ENCODE assay signal across 10 cellular contexts in the genomic region with DNA sequence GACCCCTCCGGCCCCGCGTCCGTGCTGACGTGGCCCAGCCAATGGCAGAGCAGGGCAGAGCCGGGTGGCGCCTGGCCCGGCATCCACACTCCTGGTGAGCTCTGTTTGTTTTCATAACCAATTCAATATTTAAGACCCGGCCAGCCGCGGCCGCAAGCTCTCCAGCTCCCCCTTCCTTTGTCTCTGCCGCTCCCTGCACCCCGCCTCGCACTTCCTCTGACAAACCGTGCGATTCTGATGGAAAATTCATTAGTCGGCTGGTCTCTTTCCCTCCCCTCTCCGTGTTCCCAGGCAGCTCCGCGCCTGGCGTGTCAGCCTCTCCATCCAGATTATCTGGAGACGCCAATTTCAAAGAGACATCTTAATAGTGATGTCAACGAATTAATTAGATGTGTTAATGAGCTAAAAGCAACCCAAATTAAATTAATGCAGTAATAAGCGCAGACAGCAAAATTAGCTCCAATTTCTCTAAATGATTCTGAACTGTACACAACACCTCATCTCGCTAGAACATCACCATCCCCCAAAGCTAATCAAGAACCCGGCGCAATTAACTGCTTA. TPM values are rescaled to one million over a fixed set of nuclear protein-coding genes. Genes with fewer than 3 reads are reported as not detected.
DNase-seq lines count a peak whose midpoint lies in the region; ATAC-seq and TF ChIP-seq lines count a peak whose summit lies in the region.
"Had no signal": no experiment of that assay in that cellular context is flagged by ENCODE, and none has a peak within 500 bp of the region (broad histone marks: within the 10 kb centered on the region; RNA-seq: fewer than 3 reads in every experiment).

No MANE protein-coding gene starts in this region.

- H3K36me3 Mint-ChIP-seq in nephron (ENCODE audit: low read depth) = no peaks in the 10 kb centered on the region

- TF ChIP-seq CTCF in nephron (IDR thresholded peaks at IDR 0.05; ENCODE audit: unreplicated experiment in 3 of 3) = peak in 1 of 3 experiments; percentile 19
- no peak for TF ChIP-seq CTCF in BE2C (IDR thresholded peaks at IDR 0.05; ENCODE audit: low read depth, low read length)

- ATAC-seq in HG03469 (IDR thresholded peaks at IDR 0.05; ENCODE audit: unreplicated experiment) = no peak
- ATAC-seq: activated CD4-positive, alpha-beta T cell treated with anti-CD3 and anti-CD28 coated beads for 36 hours had no signal

- peak; percentile 60 for DNase-seq in ELR (ENCODE audit: low read depth)
- peak; percentile 55 for DNase-seq in NCI-H1417 treated with DMSO at 0.1 percent for 48 hours (lab: John Stamatoyannopoulos, UW)
- peak; percentile 24 for DNase-seq in brain pericyte (ENCODE audit: low read depth, low spot score)
- no peak for DNase-seq in OCI-M2 (lab: John Stamatoyannopoulos, UW; ENCODE audit: unreplicated experiment)
- no peak for DNase-seq in BE2C
- DNase-seq in stimulated activated CD4-positive, alpha-beta T cell treated with anti-CD3 and anti-CD28 coated beads, Interleukin-1b, Interleukin-23, amount 100 ng/mL, for 48 hours = no peak
- DNase-seq: activated CD4-positive, alpha-beta T cell treated with anti-CD3 and anti-CD28 coated beads for 36 hours; stimulated activated CD4-positive, alpha-beta T cell treated with anti-CD3 and anti-CD28 coated beads, Interleukin-2, amount 100 ng/mL, for 24 hours had no signal

- peaks cover 15% of the 10 kb centered on the region for H3K9me3 Mint-ChIP-seq in nephron

- H3K27me3 Mint-ChIP-seq in nephron (ENCODE audit: low read depth) = peaks cover 86% of the 10 kb centered on the region

- no peak overlapping the region for H3K27ac Mint-ChIP-seq in nephron
- H3K27ac Mint-ChIP-seq: activated CD4-positive, alpha-beta T cell treated with anti-CD3 and anti-CD28 coated beads for 36 hours had no signal

- H3K4me1 Mint-ChIP-seq in nephron = peaks cover 11% of the 10 kb centered on the region

- H3K9me3 ChIP-seq in BE2C = no peaks in the 10 kb centered on the region

- H3K27me3 ChIP-seq in BE2C = peaks cover 94% of the 10 kb centered on the region

- H3K4me3 Mint-ChIP-seq in nephron = peak overlapping the region; percentile 34 to 60 (median 55)
- H3K4me3 Mint-ChIP-seq: activated CD4-positive, alpha-beta T cell treated with anti-CD3 and anti-CD28 coated beads for 36 hours had no signal

- H3K4me1 ChIP-seq in BE2C = no peaks in the 10 kb centered on the region

- H3K36me3 ChIP-seq in BE2C = no peaks in the 10 kb centered on the region

- H3K4me3 ChIP-seq in BE2C (ENCODE audit: low read depth, low read length) = no peak overlapping the region

RNA-seq across cellular contexts. Expression of gene MICALL2, which starts 55.3 kb away (rescaled TPM):
- polyA plus RNA-seq in BE2C (2012; ENCODE audit: insufficient read depth, insufficient read length, low read depth) = 0.34 TPM

Comparison
In these comparisons a context has a peak if more than half of its experiments do, and no peak if none do; other contexts are left out.
1. DNase-seq: peak in ELR (single experiment), NCI-H1417 treated with DMSO at 0.1 percent for 48 hours (single experiment) and brain pericyte (single experiment); none in OCI-M2 (single experiment), BE2C (single experiment) and stimulated activated CD4-positive, alpha-beta T cell treated with anti-CD3 and anti-CD28 coated beads, Interleukin-1b, Interleukin-23, amount 100 ng/mL, for 48 hours (single experiment).